In genomic region chr11:8671242-8671641, GRCh38 we compare ENCODE assay signal across 8 cellular contexts. TPM values are rescaled to one million over a fixed set of nuclear protein-coding genes. Genes with fewer than 3 reads are reported as not detected.
DNase-seq lines count a peak whose midpoint lies in the region; ATAC-seq, FAIRE-seq and TF ChIP-seq lines count a peak whose summit lies in the region.

No MANE protein-coding gene starts in this region.

- H2AFZ ChIP-seq in fibroblast of lung (ENCODE audit: low read length) = no peak overlapping the region

- H3K27me3 Mint-ChIP-seq in neural crest cell (ENCODE audit: low read depth) = no peaks in the 10 kb centered on the region
- H3K27me3 Mint-ChIP-seq in activated CD4-positive, alpha-beta T cell treated with anti-CD3 and anti-CD28 coated beads for 36 hours = no peaks in the 10 kb centered on the region
- no peaks in the 10 kb centered on the region for H3K27me3 Mint-ChIP-seq in natural killer cell treated with Interleukin-12 subunit alpha and Interleukin-12 subunit beta and Interleukin-15 and Interleukin-18, amount 100 ng/mL, for 72 hours

- peaks cover 23% of the 10 kb centered on the region for H3K4me1 Mint-ChIP-seq in neural crest cell
- no peaks in the 10 kb centered on the region for H3K4me1 Mint-ChIP-seq in activated CD4-positive, alpha-beta T cell treated with anti-CD3 and anti-CD28 coated beads for 36 hours
- no peaks in the 10 kb centered on the region for H3K4me1 Mint-ChIP-seq in natural killer cell treated with Interleukin-12 subunit alpha and Interleukin-12 subunit beta and Interleukin-15 and Interleukin-18, amount 100 ng/mL, for 72 hours (ENCODE audit: low read depth in 2 of 2)

- intact Hi-C loops in activated CD4-positive, alpha-beta T cell treated with anti-CD3 and anti-CD28 coated beads for 36 hours (cut with DNase I, micrococcal nuclease) = no loop called here

- ATAC-seq in activated CD4-positive, alpha-beta T cell treated with anti-CD3 and anti-CD28 coated beads for 36 hours = no peak
- ATAC-seq in GM19035 (IDR thresholded peaks at IDR 0.05; ENCODE audit: unreplicated experiment) = no peak
- ATAC-seq in natural killer cell treated with Interleukin-12 subunit alpha and Interleukin-12 subunit beta and Interleukin-15 and Interleukin-18, amount 100 ng/mL, for 72 hours = no peak

- H4K20me1 ChIP-seq in fibroblast of lung (ENCODE audit: control insufficient read depth, extremely low read depth, insufficient read depth, low read length) = no peaks in the 10 kb centered on the region

- FAIRE-seq in RCC 7860 (lab: Jason Lieb, UNC) = peak; percentile 94

- TF ChIP-seq CTCF in fibroblast of lung (conservative IDR thresholded peaks at IDR 0.05 in 1 of 2, IDR thresholded peaks at IDR 0.05 in 1 of 2; ENCODE audit: low read depth in 1 of 2, low read length in 2 of 2) (no peak), neural crest cell (conservative IDR thresholded peaks at IDR 0.05) (no peak)

- no peaks in the 10 kb centered on the region for H3K9me3 ChIP-seq in fibroblast of lung (ENCODE audit: control insufficient read depth, insufficient read depth, low read depth, low read length)

- no peak overlapping the region for H3K4me3 ChIP-seq in fibroblast of lung (replicated peaks in 1 of 4; ENCODE audit: control extremely low read depth in 1 of 4, insufficient read depth in 1 of 4, low read depth in 3 of 4, low read length in 4 of 4)

- H3K27ac ChIP-seq in fibroblast of lung (ENCODE audit: insufficient read depth, low read length) = peak overlapping the region; percentile 74

- H3K9me3 Mint-ChIP-seq in neural crest cell = no peaks in the 10 kb centered on the region
- H3K9me3 Mint-ChIP-seq in activated CD4-positive, alpha-beta T cell treated with anti-CD3 and anti-CD28 coated beads for 36 hours (ENCODE audit: low read depth) = no peaks in the 10 kb centered on the region
- no peaks in the 10 kb centered on the region for H3K9me3 Mint-ChIP-seq in natural killer cell treated with Interleukin-12 subunit alpha and Interleukin-12 subunit beta and Interleukin-15 and Interleukin-18, amount 100 ng/mL, for 72 hours

- DNase-seq in DMS53 treated with DMSO at 0.1 percent for 48 hours (lab: John Stamatoyannopoulos, UW; ENCODE audit: unreplicated experiment) = peak; percentile 7
- peak; percentile 93 for DNase-seq in RCC 7860 (ENCODE audit: low spot score)
- peak; percentile 95 to 96 for DNase-seq in fibroblast of lung (ENCODE audit: low read depth in 2 of 2)
- peak; percentile 40 for DNase-seq in neural crest cell (ENCODE audit: low read depth, low spot score)
- no peak for DNase-seq in activated CD4-positive, alpha-beta T cell treated with anti-CD3 and anti-CD28 coated beads for 36 hours
- no peak for DNase-seq in NCI-H1930 (lab: John Stamatoyannopoulos, UW)
- no peak for DNase-seq in natural killer cell treated with Interleukin-12 subunit alpha and Interleukin-12 subunit beta and Interleukin-15 and Interleukin-18, amount 100 ng/mL, for 72 hours (ENCODE audit: low spot score)

- H3K4me2 ChIP-seq in fibroblast of lung (ENCODE audit: extremely low read depth, insufficient read depth, low read length) = peak overlapping the region; percentile 79

- POLR2A ChIA-PET in activated CD4-positive, alpha-beta T cell treated with anti-CD3 and anti-CD28 coated beads for 36 hours (lab: Charles Lee) = interaction anchor here (0.8 kb wide), 1 partner anchor 18 kb away, joined by 3 read pairs; no protein-coding TSS in a partner anchor

- peaks cover 16% of the 10 kb centered on the region for H3K4me1 ChIP-seq in fibroblast of lung (ENCODE audit: control insufficient read depth, extremely low read depth, insufficient read depth, low read length)

- H3K9ac ChIP-seq in fibroblast of lung (ENCODE audit: insufficient read depth, low read length) = no peak overlapping the region

- H3K36me3 Mint-ChIP-seq in neural crest cell (ENCODE audit: low read depth) = peaks cover 3% of the 10 kb centered on the region
- peaks cover 31% of the 10 kb centered on the region for H3K36me3 Mint-ChIP-seq in activated CD4-positive, alpha-beta T cell treated with anti-CD3 and anti-CD28 coated beads for 36 hours (ENCODE audit: low read depth)
- H3K36me3 Mint-ChIP-seq in natural killer cell treated with Interleukin-12 subunit alpha and Interleukin-12 subunit beta and Interleukin-15 and Interleukin-18, amount 100 ng/mL, for 72 hours = peaks cover 5% of the 10 kb centered on the region

- no peaks in the 10 kb centered on the region for H3K79me2 ChIP-seq in fibroblast of lung (ENCODE audit: control insufficient read depth, insufficient read depth, low read length)

- CTCF ChIA-PET in activated CD4-positive, alpha-beta T cell treated with anti-CD3 and anti-CD28 coated beads for 36 hours (lab: Charles Lee) = no interaction called here

- H3K27me3 ChIP-seq in fibroblast of lung (ENCODE audit: control insufficient read depth, insufficient read depth, low read length) = no peaks in the 10 kb centered on the region

- peak overlapping the region; percentile 93 for H3K27ac Mint-ChIP-seq in neural crest cell (ENCODE audit: unreplicated experiment)
- H3K27ac Mint-ChIP-seq in activated CD4-positive, alpha-beta T cell treated with anti-CD3 and anti-CD28 coated beads for 36 hours = no peak overlapping the region
- H3K27ac Mint-ChIP-seq in natural killer cell treated with Interleukin-12 subunit alpha and Interleukin-12 subunit beta and Interleukin-15 and Interleukin-18, amount 100 ng/mL, for 72 hours = no peak overlapping the region

- H3K36me3 ChIP-seq in fibroblast of lung (ENCODE audit: control insufficient read depth, insufficient read depth, low read length) = no peaks in the 10 kb centered on the region

- peak overlapping the region; percentile 76 for H3K4me3 Mint-ChIP-seq in neural crest cell
- no peak overlapping the region for H3K4me3 Mint-ChIP-seq in activated CD4-positive, alpha-beta T cell treated with anti-CD3 and anti-CD28 coated beads for 36 hours
- no peak overlapping the region for H3K4me3 Mint-ChIP-seq in natural killer cell treated with Interleukin-12 subunit alpha and Interleukin-12 subunit beta and Interleukin-15 and Interleukin-18, amount 100 ng/mL, for 72 hours

RNA-seq across cellular contexts. Expression of gene TRIM66, which starts 11.2 kb away (rescaled TPM):
- 5.6 and 13.7 TPM in 2 replicates for total RNA-seq in fibroblast of lung
- 2.5 and 3.9 TPM in 2 replicates for polyA plus RNA-seq in fibroblast of lung
- polyA plus RNA-seq in fibroblast of lung (2012) = 1.5 and 1.6 TPM in 2 replicates
- polyA minus RNA-seq in fibroblast of lung (ENCODE audit: low replicate concordance) = 2.0 and 2.7 TPM in 2 replicates
- 6.5 and 10.2 TPM in 2 replicates for total RNA-seq in neural crest cell
- total RNA-seq in activated CD4-positive, alpha-beta T cell treated with anti-CD3 and anti-CD28 coated beads for 36 hours = 10 to 100 TPM; 18.3 to 19.5 TPM
- 10 to 100 TPM; 12.5 to 27.7 TPM for total RNA-seq in natural killer cell treated with Interleukin-12 subunit alpha and Interleukin-12 subunit beta and Interleukin-15 and Interleukin-18, amount 100 ng/mL, for 72 hours

RNA-seq across cellular contexts. Expression of gene RPL27A, which starts 11.3 kb away (rescaled TPM):
- 1,035 and 1,237 TPM in 2 replicates for total RNA-seq in fibroblast of lung
- 874 and 1,114 TPM in 2 replicates for polyA plus RNA-seq in fibroblast of lung
- polyA plus RNA-seq in fibroblast of lung (2012) = 1,974 and 2,490 TPM in 2 replicates
- 125 and 220 TPM in 2 replicates for polyA minus RNA-seq in fibroblast of lung (ENCODE audit: low replicate concordance)
- total RNA-seq in neural crest cell = 711 and 720 TPM in 2 replicates
- 1,000 to 10,000 TPM in 1 of 2 experiments, 100 to 1,000 TPM in 1; 688 to 1,021 TPM for total RNA-seq in activated CD4-positive, alpha-beta T cell treated with anti-CD3 and anti-CD28 coated beads for 36 hours
- total RNA-seq in natural killer cell treated with Interleukin-12 subunit alpha and Interleukin-12 subunit beta and Interleukin-15 and Interleukin-18, amount 100 ng/mL, for 72 hours = 100 to 1,000 TPM; 504 to 846 TPM

Comparison
In these comparisons a context has a peak if more than half of its experiments do, and no peak if none do; other contexts are left out.
1. DNase-seq: peak in DMS53 treated with DMSO at 0.1 percent for 48 hours (single experiment), RCC 7860 (single experiment), fibroblast of lung (2 of 2) and neural crest cell (single experiment); none in activated CD4-positive, alpha-beta T cell treated with anti-CD3 and anti-CD28 coated beads for 36 hours (single experiment), NCI-H1930 (0 of 2) and natural killer cell treated with Interleukin-12 subunit alpha and Interleukin-12 subunit beta and Interleukin-15 and Interleukin-18, amount 100 ng/mL, for 72 hours (single experiment).